In the genomic region with DNA sequence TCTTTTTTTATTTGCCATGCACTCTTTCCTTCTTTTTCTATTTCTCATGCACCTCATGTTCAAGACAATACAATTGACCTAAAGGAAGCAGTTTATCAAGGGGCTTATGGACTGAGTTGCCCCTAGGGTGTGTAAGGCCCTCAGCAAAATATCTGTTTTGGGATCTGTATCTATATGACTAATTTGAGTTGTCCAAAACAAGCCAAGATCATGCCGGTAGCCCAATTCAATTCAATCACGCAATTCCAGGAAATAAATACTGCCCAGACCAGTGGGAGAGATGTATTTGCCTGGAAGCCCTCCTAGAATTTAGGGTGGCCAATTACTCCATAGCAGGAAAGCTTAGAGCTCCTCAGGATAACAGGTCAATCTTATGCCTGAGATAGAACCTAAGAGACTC, we compare ENCODE assay signal across 9 cellular contexts.
"Had no signal": no experiment of that assay in that cellular context is flagged by ENCODE, and none has a peak within 500 bp of the region (broad histone marks: within the 10 kb centered on the region; RNA-seq: fewer than 3 reads in every experiment).

No MANE protein-coding gene starts in this region.

- H3K4me3 Mint-ChIP-seq: HFFc6 had no signal

- FAIRE-seq: H1, HTR-8/SVneo, K562 had no signal

- H3K36me3 ChIP-seq: HAP-1 had no signal

- H3K4me3 ChIP-seq: HAP-1, K562 had no signal

- ATAC-seq: HCT116, K562 had no signal

- H3K27ac Mint-ChIP-seq: HFFc6 had no signal

- DNase-seq: H7, HFFc6, IMR-90, KG1 had no signal
